ENCODE assay signal across 21 cellular contexts in the genomic region with DNA sequence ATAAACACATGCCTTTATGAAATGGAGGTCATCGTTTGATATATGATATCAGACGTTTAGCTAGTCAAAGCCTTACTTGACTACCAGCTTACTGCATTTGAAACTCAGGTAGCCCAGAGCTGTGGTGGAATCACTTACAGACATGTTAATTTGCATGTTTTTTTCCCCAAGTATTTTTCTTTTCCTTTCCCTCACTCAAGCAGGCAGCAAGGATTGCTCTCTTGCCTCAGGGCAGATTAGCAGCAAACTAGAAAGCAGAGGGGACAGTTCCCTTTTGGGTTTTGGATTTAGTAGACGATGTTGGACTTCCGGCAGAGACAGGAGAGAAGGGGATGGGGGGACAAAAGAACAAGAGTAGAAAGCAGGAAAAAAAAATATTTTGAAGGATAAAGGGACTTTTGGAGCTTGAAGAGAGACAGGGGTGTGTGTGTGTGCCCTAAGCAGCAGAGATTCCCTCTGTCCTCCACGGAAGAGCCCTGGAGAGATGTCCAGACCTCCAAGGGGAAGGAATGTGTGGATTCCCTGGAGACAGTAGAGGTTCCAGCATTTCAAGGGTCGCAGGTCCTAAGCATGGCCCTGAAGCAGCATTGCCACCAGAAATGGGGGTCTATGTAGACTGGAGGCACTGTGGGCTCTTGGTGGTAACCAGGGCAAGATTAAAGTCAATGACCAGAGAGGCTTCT.
"Had no signal": no experiment of that assay in that cellular context is flagged by ENCODE, and none has a peak within 500 bp of the region (broad histone marks: within the 10 kb centered on the region; RNA-seq: fewer than 3 reads in every experiment).

No MANE protein-coding gene starts in this region.

- H3K27me3 ChIP-seq: gastroesophageal sphincter, ovary, right lobe of liver, tibial nerve, upper lobe of right lung, uterus had no signal

- H3K27ac ChIP-seq: epithelial cell of prostate, gastroesophageal sphincter, lower lobe of right lung, ovary, right lobe of liver, thoracic aorta, tibial nerve, upper lobe of right lung, uterus had no signal

- H3K4me1 ChIP-seq: gastroesophageal sphincter, lower lobe of right lung, right lobe of liver, tibial nerve, upper lobe of right lung, uterus had no signal

- H3K36me3 ChIP-seq: gastroesophageal sphincter, lower lobe of right lung, ovary, right lobe of liver, thoracic aorta, tibial nerve, upper lobe of right lung, uterus had no signal

- H3K4me3 ChIP-seq: gastroesophageal sphincter, lower lobe of right lung, mucosa of descending colon, ovary, right lobe of liver, thoracic aorta, tibial nerve, upper lobe of right lung, uterus had no signal

- DNase-seq: effector CD8-positive, alpha-beta T cell; endodermal cell; foreskin fibroblast; glutamatergic neuron; left ventricle myocardium superior; lower lobe of right lung; mucosa of descending colon; naive B cell; nucleus accumbens; ovary; right lobe of liver; small intestine; stimulated activated CD4-positive, alpha-beta T cell treated with anti-CD3 and anti-CD28 coated beads, Interleukin-15, amount 100 ng/mL, for 24 hours; stimulated activated CD4-positive, alpha-beta T cell treated with anti-CD3 and anti-CD28 coated beads, Interleukin-2, amount 100 ng/mL, for 48 hours; stimulated activated naive B cell treated with anti-CD40 and anti-IgM and Interleukin-4, amounts not matched to agents 10 μg/mL and 1 μg/mL and 100 μg/mL, for 72 hours; upper lobe of right lung; uterus had no signal

- H3K9me3 ChIP-seq: lower lobe of right lung, mucosa of descending colon, ovary, right lobe of liver, thoracic aorta, tibial nerve, upper lobe of right lung, uterus had no signal
